ENCODE assay signal across 15 cellular contexts in genomic region chrX:129760155-129760554, GRCh38. TPM values are rescaled to one million over a fixed set of nuclear protein-coding genes. Genes with fewer than 3 reads are reported as not detected.
DNase-seq lines count a peak whose midpoint lies in the region; ATAC-seq, FAIRE-seq and TF ChIP-seq lines count a peak whose summit lies in the region.
"Had no signal": no experiment of that assay in that cellular context is flagged by ENCODE, and none has a peak within 500 bp of the region (broad histone marks: within the 10 kb centered on the region; RNA-seq: fewer than 3 reads in every experiment).

No MANE protein-coding gene starts in this region.

- no peak overlapping the region for H3K4me3 Mint-ChIP-seq in MCF 10A (ENCODE audit: unreplicated experiment)
- H3K4me3 Mint-ChIP-seq in activated T-helper 1 cell treated with anti-CD3 and anti-CD28 coated beads, Interleukin-12 subunit alpha, Interleukin-12 subunit beta, Interleukin-2, Interleukin-4 antibody, amounts not matched to agents 30 ng/mL and 10 ng/mL and 1 ng/mL, durations not matched to agents 14 hours and 24 hours and 36 hours, result no peak overlapping the region

- H3K4me1 Mint-ChIP-seq in MCF 10A (ENCODE audit: insufficient read depth, unreplicated experiment), result no peaks in the 10 kb centered on the region
- peaks cover 42% of the 10 kb centered on the region for H3K4me1 Mint-ChIP-seq in activated T-helper 1 cell treated with anti-CD3 and anti-CD28 coated beads, Interleukin-12 subunit alpha, Interleukin-12 subunit beta, Interleukin-2, Interleukin-4 antibody, amounts not matched to agents 30 ng/mL and 10 ng/mL and 1 ng/mL, durations not matched to agents 14 hours and 24 hours and 36 hours (ENCODE audit: low read depth)

- H3K27me3 Mint-ChIP-seq in MCF 10A (ENCODE audit: insufficient read depth, unreplicated experiment), result no peaks in the 10 kb centered on the region
- no peaks in the 10 kb centered on the region for H3K27me3 Mint-ChIP-seq in activated T-helper 1 cell treated with anti-CD3 and anti-CD28 coated beads, Interleukin-12 subunit alpha, Interleukin-12 subunit beta, Interleukin-2, Interleukin-4 antibody, amounts not matched to agents 30 ng/mL and 10 ng/mL and 1 ng/mL, durations not matched to agents 14 hours and 24 hours and 36 hours (ENCODE audit: insufficient read depth)

- no peaks in the 10 kb centered on the region for H3K9me3 Mint-ChIP-seq in MCF 10A (ENCODE audit: unreplicated experiment)
- H3K9me3 Mint-ChIP-seq in activated T-helper 1 cell treated with anti-CD3 and anti-CD28 coated beads, Interleukin-12 subunit alpha, Interleukin-12 subunit beta, Interleukin-2, Interleukin-4 antibody, amounts not matched to agents 30 ng/mL and 10 ng/mL and 1 ng/mL, durations not matched to agents 14 hours and 24 hours and 36 hours, result no peaks in the 10 kb centered on the region

- H2BK120ac ChIP-seq in mesenchymal stem cell (ENCODE audit: low read depth, low read length), result no peak overlapping the region

- H3K23ac ChIP-seq in mesenchymal stem cell (ENCODE audit: low read length in 2 of 2), result no peak overlapping the region

- H3K9me3 ChIP-seq in breast epithelium (no peaks in the 10 kb centered on the region), mesenchymal stem cell (ENCODE audit: control insufficient read depth, low read length) (no peaks in the 10 kb centered on the region), small intestine (ENCODE audit: control insufficient read depth, low read depth) (no peaks in the 10 kb centered on the region)
- H3K9me3 ChIP-seq: pancreas, Peyer's patch had no signal

- H3K36me3 Mint-ChIP-seq in MCF 10A (ENCODE audit: insufficient read depth, unreplicated experiment), result no peaks in the 10 kb centered on the region
- no peaks in the 10 kb centered on the region for H3K36me3 Mint-ChIP-seq in activated T-helper 1 cell treated with anti-CD3 and anti-CD28 coated beads, Interleukin-12 subunit alpha, Interleukin-12 subunit beta, Interleukin-2, Interleukin-4 antibody, amounts not matched to agents 30 ng/mL and 10 ng/mL and 1 ng/mL, durations not matched to agents 14 hours and 24 hours and 36 hours (ENCODE audit: low read depth)

- TF ChIP-seq POLR2A in breast epithelium (IDR thresholded peaks at IDR 0.05), result no peak

- no peak overlapping the region for H3K14ac ChIP-seq in mesenchymal stem cell (ENCODE audit: low read length in 2 of 2)

- H2BK15ac ChIP-seq in mesenchymal stem cell (ENCODE audit: low read depth, poor library complexity, severe bottlenecking), result no peak overlapping the region

- H3K4me2 ChIP-seq in mesenchymal stem cell (ENCODE audit: low read length, poor library complexity, severe bottlenecking), result no peak overlapping the region
- H3K4me2 ChIP-seq: hepatocyte had no signal

- no peak overlapping the region for H4K91ac ChIP-seq in mesenchymal stem cell (ENCODE audit: low read length)

- H3K36me3 ChIP-seq in breast epithelium (no peaks in the 10 kb centered on the region), mesenchymal stem cell (ENCODE audit: control insufficient read depth in 1 of 2, insufficient read depth in 2 of 2, low read depth in 1 of 2, low read length in 2 of 2) (no peaks in the 10 kb centered on the region), small intestine (ENCODE audit: control insufficient read depth in 2 of 2, insufficient read depth in 2 of 2, low read length in 2 of 2) (peaks cover 0 to 2% of the 10 kb centered on the region in 2 donors)
- H3K36me3 ChIP-seq: pancreas, Peyer's patch had no signal

- no peak overlapping the region for H3K18ac ChIP-seq in mesenchymal stem cell (ENCODE audit: low read depth in 1 of 2, low read length in 2 of 2)

- no peak overlapping the region for H4K8ac ChIP-seq in mesenchymal stem cell (ENCODE audit: low read length)

- H3K4me1 ChIP-seq in breast epithelium (no peaks in the 10 kb centered on the region), mesenchymal stem cell (ENCODE audit: control insufficient read depth, insufficient read depth, low read depth, low read length) (peaks cover 13% of the 10 kb centered on the region), small intestine (ENCODE audit: control insufficient read depth in 2 of 2, insufficient read depth in 1 of 2, low read depth in 1 of 2, low read length in 1 of 2) (no peaks in the 10 kb centered on the region)
- H3K4me1 ChIP-seq: pancreas had no signal

- 88% methylated on average over 9 of the region's 9 CpGs for WGBS in mesenchymal stem cell
- 55 to 60% (median 58%) methylated on average over 8 to 9 of the region's 9 CpGs for WGBS in small intestine, 3 donors

- H2AFZ ChIP-seq in mesenchymal stem cell (ENCODE audit: low read depth, low read length), result no peak overlapping the region
- H2AFZ ChIP-seq: GM23248, hepatocyte had no signal

- no peak overlapping the region for H2BK5ac ChIP-seq in mesenchymal stem cell (ENCODE audit: low read depth, low read length, poor library complexity, severe bottlenecking)

- BruUV-seq in MCF 10A (replicated peaks; lab: Mats Ljungman, UMichigan), result no TSS peak

- H3K79me1 ChIP-seq in mesenchymal stem cell (replicated peaks; ENCODE audit: low read length, poor library complexity, severe bottlenecking), result no peaks in the 10 kb centered on the region

- DNase-seq in breast epithelium (ENCODE audit: low spot score in 2 of 2) (no peak), MCF 10A (ENCODE audit: unreplicated experiment) (no peak), mesenchymal stem cell (no peak), putamen (ENCODE audit: low spot score) (no peak), Kasumi-1 (lab: John Stamatoyannopoulos, UW) (no peak), small intestine (no peak)
- DNase-seq in activated T-helper 1 cell treated with anti-CD3 and anti-CD28 coated beads, Interleukin-12 subunit alpha, Interleukin-12 subunit beta, Interleukin-2, Interleukin-4 antibody, amounts not matched to agents 30 ng/mL and 10 ng/mL and 1 ng/mL, durations not matched to agents 14 hours and 24 hours and 36 hours (ENCODE audit: low spot score), result no peak
- DNase-seq: NCI-H226, pancreas had no signal

- H2AK5ac ChIP-seq in mesenchymal stem cell (ENCODE audit: low read length, severe bottlenecking), result no peak overlapping the region

- no peak for ATAC-seq in GM21717 (IDR thresholded peaks at IDR 0.05; ENCODE audit: unreplicated experiment)

- POLR2A ChIA-PET in MCF 10A (lab: Yijun Ruan, JAX), result no interaction called here

- no peak overlapping the region for H3K4ac ChIP-seq in mesenchymal stem cell (ENCODE audit: low read depth in 1 of 2, low read length in 2 of 2)

- intact Hi-C loops in breast epithelium (cut with DNase I; ENCODE audit: low total_unique reads), result no loop called here
- intact Hi-C loops in MCF 10A (cut with micrococcal nuclease), result no loop called here
- intact Hi-C loops in activated T-helper 1 cell treated with anti-CD3 and anti-CD28 coated beads, Interleukin-12 subunit alpha, Interleukin-12 subunit beta, Interleukin-2, Interleukin-4 antibody, amounts not matched to agents 30 ng/mL and 10 ng/mL and 1 ng/mL, durations not matched to agents 14 hours and 24 hours and 36 hours (cut with micrococcal nuclease), result loop anchor here (1.0 kb wide), 1 partner anchor 9 kb away; no protein-coding TSS in a partner anchor

- FAIRE-seq in small intestine (lab: Jason Lieb, UNC), result no peak
- FAIRE-seq: bronchial epithelial cell, pancreas had no signal

- TF ChIP-seq CTCF in breast epithelium (IDR thresholded peaks at IDR 0.05), result no peak
- no peak for TF ChIP-seq CTCF in MCF 10A (IDR thresholded peaks at IDR 0.05; ENCODE audit: unreplicated experiment)

- H3K27ac ChIP-seq in breast epithelium (peak overlapping the region; percentile 63 to 78), mesenchymal stem cell (ENCODE audit: low read length, poor library complexity, severe bottlenecking) (no peak overlapping the region), small intestine (ENCODE audit: low read depth in 1 of 2, low read length in 1 of 2) (peak overlapping the region in 1 of 2 donors; percentile 22)
- H3K27ac ChIP-seq: epithelial cell of prostate, GM23248, hepatocyte, pancreas had no signal

- H3K27me3 ChIP-seq in breast epithelium (peaks cover 0 to 14% of the 10 kb centered on the region in 2 donors), mesenchymal stem cell (ENCODE audit: control insufficient read depth in 1 of 2, insufficient read depth in 1 of 2, low read length in 2 of 2) (peaks cover 0 to 33% of the 10 kb centered on the region in 2 experiments), small intestine (ENCODE audit: control insufficient read depth in 2 of 2, insufficient read depth in 2 of 2, low read length in 2 of 2) (no peaks in the 10 kb centered on the region)
- H3K27me3 ChIP-seq: hepatocyte, Peyer's patch had no signal

- no peak overlapping the region for H2BK12ac ChIP-seq in mesenchymal stem cell (ENCODE audit: low read length in 2 of 2)

- no peak overlapping the region for H3K4me3 ChIP-seq in breast epithelium
- H3K4me3 ChIP-seq in mesenchymal stem cell (ENCODE audit: insufficient read depth in 1 of 2, low read depth in 1 of 2, low read length in 2 of 2), result no peak overlapping the region
- H3K4me3 ChIP-seq in small intestine (ENCODE audit: low read depth in 1 of 2, low read length in 2 of 2), result no peak overlapping the region
- H3K4me3 ChIP-seq: GM23248, hepatocyte, pancreas, Peyer's patch had no signal

- peak overlapping the region; percentile 75 for H3K9ac ChIP-seq in mesenchymal stem cell (ENCODE audit: low read length)
- H3K9ac ChIP-seq: GM23248 had no signal

- CTCF ChIA-PET in MCF 10A (lab: Yijun Ruan, JAX), result interaction anchor here (0.6 to 0.8 kb wide), 2 partner anchors 24 to 123 kb away, joined by 3 to 4 read pairs; no protein-coding TSS in a partner anchor

- no peak overlapping the region for H3K27ac Mint-ChIP-seq in MCF 10A (ENCODE audit: low read depth, unreplicated experiment)
- peak overlapping the region; percentile 91 for H3K27ac Mint-ChIP-seq in activated T-helper 1 cell treated with anti-CD3 and anti-CD28 coated beads, Interleukin-12 subunit alpha, Interleukin-12 subunit beta, Interleukin-2, Interleukin-4 antibody, amounts not matched to agents 30 ng/mL and 10 ng/mL and 1 ng/mL, durations not matched to agents 14 hours and 24 hours and 36 hours

RNA-seq across cellular contexts. Expression of gene SASH3, which starts 19.6 kb away (rescaled TPM):
- total RNA-seq in breast epithelium, result 10 to 100 TPM in 1 of 3 donors, 1 to 10 TPM in 2; 6.6 to 18.7 (median 10.0) TPM
- total RNA-seq in MCF 10A (2022), result not detected in 2 replicates
- 129 and 135 TPM in 2 replicates for total RNA-seq in activated T-helper 1 cell treated with anti-CD3 and anti-CD28 coated beads, Interleukin-12 subunit alpha, Interleukin-12 subunit beta, Interleukin-2, Interleukin-4 antibody, amounts not matched to agents 30 ng/mL and 10 ng/mL and 1 ng/mL, durations not matched to agents 14 hours and 24 hours and 36 hours
- polyA plus RNA-seq in mesenchymal stem cell (2013, experiment 1 of 2), result not detected
- polyA plus RNA-seq in mesenchymal stem cell (2013, experiment 2 of 2), result not detected
- 10 to 100 TPM in 1 of 3 donors, 1 to 10 TPM in 2; 3.8 to 11.1 (median 7.0) TPM for polyA plus RNA-seq in small intestine
- total RNA-seq: bronchial epithelial cell, GM23248 had no signal

RNA-seq across cellular contexts. Expression of gene XPNPEP2, which starts 21.4 kb away (rescaled TPM):
- total RNA-seq in breast epithelium (10 to 100 TPM in 1 of 3 donors, 1 to 10 TPM in 1, under 1 TPM in 1; 0.44 to 12.8 (median 3.9) TPM), MCF 10A (2022) (not detected in 2 replicates)
- 0.16 and 0.24 TPM in 2 replicates for total RNA-seq in activated T-helper 1 cell treated with anti-CD3 and anti-CD28 coated beads, Interleukin-12 subunit alpha, Interleukin-12 subunit beta, Interleukin-2, Interleukin-4 antibody, amounts not matched to agents 30 ng/mL and 10 ng/mL and 1 ng/mL, durations not matched to agents 14 hours and 24 hours and 36 hours
- 0.59 TPM for polyA plus RNA-seq in mesenchymal stem cell (2013, experiment 1 of 2)
- 0.37 TPM for polyA plus RNA-seq in mesenchymal stem cell (2013, experiment 2 of 2)
- polyA plus RNA-seq in small intestine, result 10 to 100 TPM; 27.0 to 80.1 (median 27.3) TPM
- total RNA-seq: bronchial epithelial cell had no signal
